In the genomic region with DNA sequence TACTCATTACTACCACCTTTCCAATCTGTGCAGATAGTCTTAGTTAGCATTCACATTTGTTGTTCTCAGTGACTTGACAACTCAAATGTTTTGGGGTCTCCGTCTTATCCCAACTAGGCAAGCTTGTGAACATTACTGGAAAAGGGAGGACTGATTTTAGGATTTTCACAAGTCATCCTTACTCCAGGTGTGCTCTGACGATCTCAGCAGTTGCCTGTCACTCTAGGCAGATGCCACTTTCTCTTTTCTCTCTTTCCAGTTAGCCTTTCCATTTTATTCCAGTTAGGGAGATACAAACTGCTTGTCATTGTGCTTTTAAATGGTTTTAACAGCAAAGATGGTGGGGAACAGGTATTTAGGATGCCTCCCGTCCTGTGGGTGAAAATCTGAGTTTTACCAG, we compare ENCODE assay signal across 8 cellular contexts. TPM values are rescaled to one million over a fixed set of nuclear protein-coding genes. Genes with fewer than 3 reads are reported as not detected.
DNase-seq lines count a peak whose midpoint lies in the region; ATAC-seq and TF ChIP-seq lines count a peak whose summit lies in the region.

No MANE protein-coding gene starts in this region.

- peak overlapping the region; percentile 90 for H3K4me3 ChIP-seq in CD8-positive, alpha-beta T cell (ENCODE audit: low read depth, low read length)
- peak overlapping the region; percentile 93 for H3K4me3 ChIP-seq in OCI-LY7 (ENCODE audit: low read depth, low read length, poor library complexity, severe bottlenecking)

- H3K9me3 ChIP-seq in CD8-positive, alpha-beta T cell (ENCODE audit: low read length) = no peaks in the 10 kb centered on the region
- H3K9me3 ChIP-seq in OCI-LY7 (ENCODE audit: low read length) = no peaks in the 10 kb centered on the region

- CTCF ChIA-PET in CD8-positive, alpha-beta T cell (lab: Charles Lee) = interaction anchor here (0.7 to 4.7 kb wide), 6 partner anchors 11 to 469 kb away, joined by 3 to 45 read pairs (median 5); a partner anchor contains a TSS
- CTCF ChIA-PET in OCI-LY7 (lab: Charles Lee; ENCODE audit: unreplicated experiment) = no interaction called here

- no peaks in the 10 kb centered on the region for H3K27me3 ChIP-seq in CD8-positive, alpha-beta T cell (ENCODE audit: insufficient read depth, low read length)

- peaks cover 50% of the 10 kb centered on the region for H3K36me3 Mint-ChIP-seq in CD8-positive, alpha-beta T cell
- peaks cover 17% of the 10 kb centered on the region for H3K36me3 Mint-ChIP-seq in osteocyte (ENCODE audit: unreplicated experiment)

- H2AFZ ChIP-seq in OCI-LY7 (ENCODE audit: low read length) = no peak overlapping the region

- peak overlapping the region; percentile 86 for H3K4me2 ChIP-seq in OCI-LY7 (ENCODE audit: low read length)

- peaks cover 37% of the 10 kb centered on the region for H3K4me1 ChIP-seq in CD8-positive, alpha-beta T cell (ENCODE audit: insufficient read depth, low read length)
- peaks cover 27% of the 10 kb centered on the region for H3K4me1 ChIP-seq in OCI-LY7 (ENCODE audit: insufficient read depth, low read length, poor library complexity, severe bottlenecking)

- BruUV-seq in OCI-LY7 (replicated peaks; lab: Mats Ljungman, UMichigan) = no TSS peak

- H3K79me2 ChIP-seq in OCI-LY7 (ENCODE audit: insufficient read depth, low read depth, low read length) = peaks cover 40% of the 10 kb centered on the region

- H3K36me3 ChIP-seq in CD8-positive, alpha-beta T cell (ENCODE audit: insufficient read depth, low read length) = peaks cover 33% of the 10 kb centered on the region
- H3K36me3 ChIP-seq in OCI-LY7 (ENCODE audit: insufficient read depth, low read length) = peaks cover 60% of the 10 kb centered on the region

- H3K27ac Mint-ChIP-seq in CD8-positive, alpha-beta T cell = peak overlapping the region; percentile 98
- H3K27ac Mint-ChIP-seq in osteocyte (ENCODE audit: unreplicated experiment) = peak overlapping the region; percentile 98

- H3K9me2 ChIP-seq in OCI-LY7 (ENCODE audit: insufficient read depth, low read length) = no peaks in the 10 kb centered on the region

- intact Hi-C loops in CD8-positive, alpha-beta T cell (cut with DNase I, micrococcal nuclease) = loop anchor here (2.0 kb wide), 2 partner anchors 59 to 177 kb away; no protein-coding TSS in a partner anchor
- intact Hi-C loops in OCI-LY7 (cut with micrococcal nuclease; ENCODE audit: unreplicated experiment) = loop anchor here (1.0 to 2.0 kb wide), 2 partner anchors 11 to 177 kb away; a partner anchor contains a TSS

- no peak overlapping the region for H3K27ac ChIP-seq in CD8-positive, alpha-beta T cell (ENCODE audit: low read depth, low read length)
- H3K27ac ChIP-seq in OCI-LY7 (ENCODE audit: low read depth, low read length, poor library complexity, severe bottlenecking) (peak overlapping the region; percentile 70), epithelial cell of prostate (peak overlapping the region; percentile 72)

- H3K4me1 Mint-ChIP-seq in CD8-positive, alpha-beta T cell (ENCODE audit: low read depth) = peaks cover 61% of the 10 kb centered on the region
- peaks cover 30% of the 10 kb centered on the region for H3K4me1 Mint-ChIP-seq in osteocyte (ENCODE audit: unreplicated experiment)

- DNase-seq in CD8-positive, alpha-beta T cell = no peak
- no peak for DNase-seq in OCI-LY7 (ENCODE audit: low spot score)
- no peak for DNase-seq in epithelial cell of prostate (ENCODE audit: low read depth, low spot score)
- DNase-seq in osteocyte (ENCODE audit: extremely low spot score, unreplicated experiment) = no peak
- DNase-seq in stimulated activated CD4-positive, alpha-beta T cell treated with anti-CD3 and anti-CD28 coated beads, Interleukin-4, amount 100 ng/mL, for 4 hours = no peak

- peak overlapping the region; percentile 99 for H3K4me3 Mint-ChIP-seq in CD8-positive, alpha-beta T cell
- peak overlapping the region; percentile 95 for H3K4me3 Mint-ChIP-seq in osteocyte (ENCODE audit: unreplicated experiment)

- POLR2A ChIA-PET in CD8-positive, alpha-beta T cell (lab: Charles Lee) = interaction anchor here (1.7 to 8.4 kb wide), 5 partner anchors 12 to 116 kb away, joined by 7 to 135 read pairs (median 11); a partner anchor contains a TSS
- POLR2A ChIA-PET in OCI-LY7 (lab: Charles Lee) = interaction anchor here (1.1 to 4.0 kb wide), 5 partner anchors 8 to 103 kb away, joined by 3 to 64 read pairs (median 4); a partner anchor contains a TSS

- no peak for ATAC-seq in CD8-positive, alpha-beta T cell
- ATAC-seq in GM21619 (IDR thresholded peaks at IDR 0.05; ENCODE audit: unreplicated experiment) (no peak), HG02870 (IDR thresholded peaks at IDR 0.05; ENCODE audit: unreplicated experiment) (no peak), GM19351 (IDR thresholded peaks at IDR 0.05; ENCODE audit: unreplicated experiment) (no peak)

- TF ChIP-seq CTCF in CD8-positive, alpha-beta T cell (IDR thresholded peaks at IDR 0.05) = no peak
- TF ChIP-seq CTCF in OCI-LY7 (conservative IDR thresholded peaks at IDR 0.05; ENCODE audit: low read length) = no peak; the same call in 1 of the 2 replicates
- TF ChIP-seq CTCF in osteocyte (IDR thresholded peaks at IDR 0.05) = no peak

- no peaks in the 10 kb centered on the region for H3K9me3 Mint-ChIP-seq in CD8-positive, alpha-beta T cell
- no peaks in the 10 kb centered on the region for H3K9me3 Mint-ChIP-seq in osteocyte (ENCODE audit: unreplicated experiment)

- no peaks in the 10 kb centered on the region for H3K27me3 Mint-ChIP-seq in CD8-positive, alpha-beta T cell (ENCODE audit: low read depth)
- no peaks in the 10 kb centered on the region for H3K27me3 Mint-ChIP-seq in osteocyte (ENCODE audit: unreplicated experiment)

- H4K20me1 ChIP-seq in OCI-LY7 (ENCODE audit: insufficient read depth, low read length) = peaks cover 21% of the 10 kb centered on the region

RNA-seq across cellular contexts. Expression of a gene that starts 1.1 kb away (rescaled TPM):
- total RNA-seq in CD8-positive, alpha-beta T cell = 10 to 100 TPM; 61.6 to 62.4 TPM
- 358 and 437 TPM in 2 replicates for total RNA-seq in OCI-LY7 (2014; rRNA removed; shearing (Covaris generic))
- 280 and 289 TPM in 2 replicates for total RNA-seq in OCI-LY7 (2022)
- 85.9 and 87.9 TPM in 2 replicates for total RNA-seq in osteocyte

RNA-seq across cellular contexts. Expression of a gene that starts 10.9 kb away (rescaled TPM):
- 1,000 to 10,000 TPM; 5,791 to 5,914 TPM for total RNA-seq in CD8-positive, alpha-beta T cell
- 4,534 and 5,932 TPM in 2 replicates for total RNA-seq in OCI-LY7 (2014; rRNA removed; shearing (Covaris generic))
- total RNA-seq in OCI-LY7 (2022) (4,745 and 4,976 TPM in 2 replicates), osteocyte (3,386 and 3,580 TPM in 2 replicates)

RNA-seq across cellular contexts. Expression of a gene that starts 12.6 kb away (rescaled TPM):
- 1 to 10 TPM; 9.0 TPM for total RNA-seq in CD8-positive, alpha-beta T cell
- 11.9 and 12.6 TPM in 2 replicates for total RNA-seq in OCI-LY7 (2014; rRNA removed; shearing (Covaris generic))
- total RNA-seq in OCI-LY7 (2022) (15.8 and 16.5 TPM in 2 replicates), osteocyte (10.5 and 11.8 TPM in 2 replicates)

RNA-seq across cellular contexts. Expression of a gene that starts 22.6 kb away (rescaled TPM):
- 10 to 100 TPM; 82.4 to 83.0 TPM for total RNA-seq in CD8-positive, alpha-beta T cell
- total RNA-seq in OCI-LY7 (2014; rRNA removed; shearing (Covaris generic)) = 74.6 and 85.9 TPM in 2 replicates
- total RNA-seq in OCI-LY7 (2022) = 108 and 112 TPM in 2 replicates
- 127 and 142 TPM in 2 replicates for total RNA-seq in osteocyte

RNA-seq across cellular contexts. Expression of a gene that starts 25.5 kb away (rescaled TPM):
- 1 to 10 TPM in 1 of 2 experiments, under 1 TPM in 1; 0.90 to 1.5 TPM for total RNA-seq in CD8-positive, alpha-beta T cell
- not detected in 2 replicates for total RNA-seq in OCI-LY7 (2014; rRNA removed; shearing (Covaris generic))
- total RNA-seq in OCI-LY7 (2022) (0.83 TPM in 1 of 2 replicates, not detected in the other), osteocyte (0.97 and 1.2 TPM in 2 replicates)
